Comparison of ENCODE assay signal across 13 cellular contexts in genomic region chr16:57038151-57038550, GRCh38. TPM values are rescaled to one million over a fixed set of nuclear protein-coding genes. Genes with fewer than 3 reads are reported as not detected.
A peak's percentile ranks its signal among the peaks of the same experiment; 100 is the strongest.
DNase-seq lines count a peak whose midpoint lies in the region; ATAC-seq and TF ChIP-seq lines count a peak whose summit lies in the region.
"Had no signal": no experiment of that assay in that cellular context is flagged by ENCODE, and none has a peak within 500 bp of the region (broad histone marks: within the 10 kb centered on the region; RNA-seq: fewer than 3 reads in every experiment).

No MANE protein-coding gene starts in this region.

- H3K27ac Mint-ChIP-seq in activated T-helper 2 cell treated with anti-CD3 and anti-CD28 coated beads, Interferon-gamma antibody, Interleukin-2, Interleukin-4, amounts not matched to agents 10 μg/mL and 5 μg/mL and 100 μg/mL, durations not matched to agents 14 hours and 24 hours and 36 hours = peak overlapping the region; percentile 80

- ATAC-seq in lower lobe of right lung = no peak
- no peak for ATAC-seq in left cardiac atrium
- ATAC-seq: right lobe of liver had no signal

- peaks cover 65% of the 10 kb centered on the region for H3K4me1 Mint-ChIP-seq in activated T-helper 2 cell treated with anti-CD3 and anti-CD28 coated beads, Interferon-gamma antibody, Interleukin-2, Interleukin-4, amounts not matched to agents 10 μg/mL and 5 μg/mL and 100 μg/mL, durations not matched to agents 14 hours and 24 hours and 36 hours (ENCODE audit: low read depth)

- peaks cover 84% of the 10 kb centered on the region for H3K36me3 Mint-ChIP-seq in activated T-helper 2 cell treated with anti-CD3 and anti-CD28 coated beads, Interferon-gamma antibody, Interleukin-2, Interleukin-4, amounts not matched to agents 10 μg/mL and 5 μg/mL and 100 μg/mL, durations not matched to agents 14 hours and 24 hours and 36 hours (ENCODE audit: low read depth)

- H3K4me3 Mint-ChIP-seq in activated T-helper 2 cell treated with anti-CD3 and anti-CD28 coated beads, Interferon-gamma antibody, Interleukin-2, Interleukin-4, amounts not matched to agents 10 μg/mL and 5 μg/mL and 100 μg/mL, durations not matched to agents 14 hours and 24 hours and 36 hours (ENCODE audit: low read depth) = no peak overlapping the region

- intact Hi-C loops in activated T-helper 2 cell treated with anti-CD3 and anti-CD28 coated beads, Interferon-gamma antibody, Interleukin-2, Interleukin-4, amounts not matched to agents 10 μg/mL and 5 μg/mL and 100 μg/mL, durations not matched to agents 14 hours and 24 hours and 36 hours (cut with micrococcal nuclease) = no loop called here
- intact Hi-C loops in lower lobe of right lung (cut with DNase I) = no loop called here
- intact Hi-C loops in left cardiac atrium (cut with DNase I) = no loop called here
- intact Hi-C loops in prostate gland (cut with DNase I) = no loop called here

- 95% methylated on average over 2 of the region's 2 CpGs for WGBS in prostate gland

- H3K4me1 ChIP-seq in BLaER1 = peaks cover 95% of the 10 kb centered on the region
- H3K4me1 ChIP-seq in lower lobe of right lung = peaks cover 39% of the 10 kb centered on the region
- H3K4me1 ChIP-seq in prostate gland (replicated peaks) = no peaks in the 10 kb centered on the region
- H3K4me1 ChIP-seq: right lobe of liver had no signal

- H3K27ac ChIP-seq in BLaER1 (peak overlapping the region; percentile 96), HL-60 (replicated peaks) (peak overlapping the region; percentile 95), lower lobe of right lung (peak overlapping the region; percentile 58), prostate gland (no peak overlapping the region)

- H3K4me2 ChIP-seq in BLaER1 = peak overlapping the region; percentile 98

- peak overlapping the region; percentile 86; the same call in 1 of the 2 replicates for H3K9ac ChIP-seq in BLaER1

- H3K27me3 Mint-ChIP-seq in activated T-helper 2 cell treated with anti-CD3 and anti-CD28 coated beads, Interferon-gamma antibody, Interleukin-2, Interleukin-4, amounts not matched to agents 10 μg/mL and 5 μg/mL and 100 μg/mL, durations not matched to agents 14 hours and 24 hours and 36 hours (ENCODE audit: low read depth) = no peaks in the 10 kb centered on the region

- DNase-seq in HL-60 (ENCODE audit: low read depth in 1 of 2, low spot score in 1 of 2) (no peak), lower lobe of right lung (no peak), left cardiac atrium (no peak), NCI-H2029 (lab: John Stamatoyannopoulos, UW) (no peak), prostate gland (ENCODE audit: low spot score) (no peak), amygdala (lab: John Stamatoyannopoulos, UW) (no peak)
- DNase-seq in activated T-helper 2 cell treated with anti-CD3 and anti-CD28 coated beads, Interferon-gamma antibody, Interleukin-2, Interleukin-4, amounts not matched to agents 10 μg/mL and 5 μg/mL and 100 μg/mL, durations not matched to agents 14 hours and 24 hours and 36 hours (ENCODE audit: low spot score) = no peak
- DNase-seq: COR-L47, NCI-H2029 treated with DMSO at 0.1 percent for 48 hours, right lobe of liver, T1000, transverse colon had no signal

- no peaks in the 10 kb centered on the region for H3K27me3 ChIP-seq in BLaER1
- no peaks in the 10 kb centered on the region for H3K27me3 ChIP-seq in HL-60 (ENCODE audit: insufficient read depth, poor library complexity, severe bottlenecking)
- no peaks in the 10 kb centered on the region for H3K27me3 ChIP-seq in lower lobe of right lung (ENCODE audit: low read depth)
- H3K27me3 ChIP-seq in prostate gland (replicated peaks; ENCODE audit: insufficient read depth) = no peaks in the 10 kb centered on the region
- H3K27me3 ChIP-seq: right lobe of liver, transverse colon had no signal

- H3K36me3 ChIP-seq in BLaER1 = peaks cover 14% of the 10 kb centered on the region
- peaks cover 58% of the 10 kb centered on the region for H3K36me3 ChIP-seq in lower lobe of right lung
- no peaks in the 10 kb centered on the region for H3K36me3 ChIP-seq in prostate gland
- H3K36me3 ChIP-seq: right lobe of liver had no signal

- no peaks in the 10 kb centered on the region for H4K20me1 ChIP-seq in BLaER1

- H3K4me3 ChIP-seq in BLaER1 (0 out of 2 replicates have a peak overlapping the region, but pooled peaks have one; percentile 67), HL-60 (replicated peaks; ENCODE audit: insufficient read depth, low read length) (no peak overlapping the region), lower lobe of right lung (no peak overlapping the region), prostate gland (no peak overlapping the region)
- H3K4me3 ChIP-seq: right lobe of liver, transverse colon had no signal

- TF ChIP-seq POLR2A in prostate gland (IDR thresholded peaks at IDR 0.05) = no peak

- H3K9me3 ChIP-seq in BLaER1 = no peaks in the 10 kb centered on the region
- no peaks in the 10 kb centered on the region for H3K9me3 ChIP-seq in lower lobe of right lung
- H3K9me3 ChIP-seq in prostate gland = no peaks in the 10 kb centered on the region
- H3K9me3 ChIP-seq: right lobe of liver, transverse colon had no signal

- no peaks in the 10 kb centered on the region for H3K9me3 Mint-ChIP-seq in activated T-helper 2 cell treated with anti-CD3 and anti-CD28 coated beads, Interferon-gamma antibody, Interleukin-2, Interleukin-4, amounts not matched to agents 10 μg/mL and 5 μg/mL and 100 μg/mL, durations not matched to agents 14 hours and 24 hours and 36 hours

- TF ChIP-seq CTCF in HL-60 (IDR thresholded peaks at IDR 0.05; ENCODE audit: insufficient read depth, low read length) (no peak), lower lobe of right lung (IDR thresholded peaks at IDR 0.05) (no peak), prostate gland (IDR thresholded peaks at IDR 0.05) (no peak)

RNA-seq across cellular contexts. Expression of gene NLRC5, which starts 48.8 kb away (rescaled TPM):
- 166 and 169 TPM in 2 replicates for total RNA-seq in activated T-helper 2 cell treated with anti-CD3 and anti-CD28 coated beads, Interferon-gamma antibody, Interleukin-2, Interleukin-4, amounts not matched to agents 10 μg/mL and 5 μg/mL and 100 μg/mL, durations not matched to agents 14 hours and 24 hours and 36 hours
- total RNA-seq in lower lobe of right lung (47.5 TPM), left cardiac atrium (10 to 100 TPM; 14.2 to 31.5 TPM), prostate gland (10 to 100 TPM in 1 of 2 donors, 1 to 10 TPM in 1; 9.5 to 31.2 TPM)

RNA-seq across cellular contexts. Expression of gene CPNE2, which starts 54.2 kb away (rescaled TPM):
- total RNA-seq in activated T-helper 2 cell treated with anti-CD3 and anti-CD28 coated beads, Interferon-gamma antibody, Interleukin-2, Interleukin-4, amounts not matched to agents 10 μg/mL and 5 μg/mL and 100 μg/mL, durations not matched to agents 14 hours and 24 hours and 36 hours = 7.6 and 9.9 TPM in 2 replicates
- 55.3 TPM for total RNA-seq in lower lobe of right lung
- 10 to 100 TPM; 16.1 to 17.6 TPM for total RNA-seq in left cardiac atrium
- 10 to 100 TPM; 22.3 to 23.3 TPM for total RNA-seq in prostate gland

Comparison
In these comparisons a context has a peak if more than half of its experiments do, and no peak if none do; other contexts are left out.
1. H3K27ac ChIP-seq: peak in BLaER1 (single experiment), HL-60 (single experiment) and lower lobe of right lung (single experiment); none in prostate gland (0 of 2).